Comparison of ENCODE assay signal across 19 cellular contexts in the genomic region with DNA sequence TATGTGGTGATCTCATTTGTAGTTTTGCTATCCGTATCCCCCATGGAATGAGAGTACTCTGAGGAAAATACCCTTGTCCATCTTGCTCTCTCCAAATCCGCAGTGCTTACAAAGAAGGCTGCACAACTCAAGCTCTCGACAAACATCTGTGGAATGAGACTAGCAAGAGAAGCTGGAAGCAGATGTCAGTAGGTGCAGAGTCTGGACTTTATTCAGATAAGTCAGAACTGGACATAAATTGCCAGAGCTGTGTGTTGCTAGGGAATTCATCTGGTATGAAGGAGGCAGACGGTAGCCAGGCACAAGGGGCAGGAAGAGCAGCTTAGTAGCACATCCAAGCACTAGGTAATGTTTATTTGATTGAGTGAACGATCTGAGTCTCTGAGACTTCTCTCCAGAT.
DNase-seq lines count a peak whose midpoint lies in the region; ATAC-seq, FAIRE-seq and TF ChIP-seq lines count a peak whose summit lies in the region.
"Had no signal": no experiment of that assay in that cellular context is flagged by ENCODE, and none has a peak within 500 bp of the region (broad histone marks: within the 10 kb centered on the region; RNA-seq: fewer than 3 reads in every experiment).

No MANE protein-coding gene starts in this region.

- H3K4me3 ChIP-seq in astrocyte (ENCODE audit: insufficient read depth, low read depth, low read length): no peak overlapping the region
- H3K4me3 ChIP-seq: sigmoid colon had no signal

- no peaks in the 10 kb centered on the region for H3K36me3 ChIP-seq in astrocyte (ENCODE audit: insufficient read depth, low read length)
- H3K36me3 ChIP-seq: sigmoid colon had no signal

- no peaks in the 10 kb centered on the region for H3K27me3 ChIP-seq in astrocyte (ENCODE audit: insufficient read depth, low read length)
- H3K27me3 ChIP-seq: sigmoid colon had no signal

- H3K9me3 Mint-ChIP-seq in astrocyte (ENCODE audit: unreplicated experiment): no peaks in the 10 kb centered on the region
- no peaks in the 10 kb centered on the region for H3K9me3 Mint-ChIP-seq in stimulated activated memory B cell treated with anti-CD40 and anti-IgM and Interleukin-4, amounts not matched to agents 10 μg/mL and 1 μg/mL and 100 μg/mL, for 72 hours
- H3K9me3 Mint-ChIP-seq: type B pancreatic cell had no signal

- no peaks in the 10 kb centered on the region for H3K36me3 Mint-ChIP-seq in astrocyte (ENCODE audit: low read depth, unreplicated experiment)
- no peaks in the 10 kb centered on the region for H3K36me3 Mint-ChIP-seq in stimulated activated memory B cell treated with anti-CD40 and anti-IgM and Interleukin-4, amounts not matched to agents 10 μg/mL and 1 μg/mL and 100 μg/mL, for 72 hours
- H3K36me3 Mint-ChIP-seq: naive thymus-derived CD8-positive, alpha-beta T cell; type B pancreatic cell had no signal

- H3K27ac Mint-ChIP-seq in astrocyte (ENCODE audit: unreplicated experiment): peak overlapping the region; percentile 48
- H3K27ac Mint-ChIP-seq in stimulated activated memory B cell treated with anti-CD40 and anti-IgM and Interleukin-4, amounts not matched to agents 10 μg/mL and 1 μg/mL and 100 μg/mL, for 72 hours: no peak overlapping the region
- H3K27ac Mint-ChIP-seq: activated T-helper 17 cell treated with anti-CD3 and anti-CD28 coated beads, Interleukin-2, amount 50 U/mL, for 72 hours; naive thymus-derived CD8-positive, alpha-beta T cell; stimulated activated naive CD8-positive, alpha-beta T cell treated with anti-CD3 and anti-CD28 coated beads, Interleukin-15, amount 100 ng/mL, for 72 hours; type B pancreatic cell had no signal

- H3K4me2 ChIP-seq in astrocyte (ENCODE audit: low read length): peak overlapping the region; percentile 41

- H3K27ac ChIP-seq in astrocyte (ENCODE audit: low read depth, low read length): no peak overlapping the region
- H3K27ac ChIP-seq: sigmoid colon had no signal

- H4K20me1 ChIP-seq in astrocyte (ENCODE audit: insufficient read depth, low read length): no peaks in the 10 kb centered on the region

- no peaks in the 10 kb centered on the region for H3K79me2 ChIP-seq in astrocyte (ENCODE audit: insufficient read depth, low read length)

- no peak overlapping the region for H3K9ac ChIP-seq in astrocyte (ENCODE audit: low read length)

- peak; percentile 24 for DNase-seq in GM03348 (ENCODE audit: low spot score)
- DNase-seq in astrocyte (ENCODE audit: low read depth): peak; percentile 48
- peak; percentile 58 for DNase-seq in islet precursor cell
- no peak for DNase-seq in GF-D8 (lab: John Stamatoyannopoulos, UW)
- no peak for DNase-seq in NCI-H446 treated with DMSO at 0.1 percent for 48 hours (lab: John Stamatoyannopoulos, UW)
- DNase-seq: activated CD4-positive, alpha-beta T cell treated with anti-CD3 and anti-CD28 coated beads for 4 hours; erythroblast; naive thymus-derived CD8-positive, alpha-beta T cell; NCI-H1092; NCI-H2081 treated with DMSO at 0.1 percent for 48 hours; NCI-H524; sigmoid colon; stimulated activated CD4-positive, alpha-beta T cell treated with anti-CD3 and anti-CD28 coated beads, Interleukin-2, amount 100 ng/mL, for 24 hours; stimulated activated naive CD8-positive, alpha-beta T cell treated with anti-CD3 and anti-CD28 coated beads, Interleukin-15, amount 100 ng/mL, for 72 hours had no signal

- peaks cover 11% of the 10 kb centered on the region for H3K4me1 Mint-ChIP-seq in astrocyte (ENCODE audit: low read depth, unreplicated experiment)
- peaks cover 6% of the 10 kb centered on the region for H3K4me1 Mint-ChIP-seq in stimulated activated memory B cell treated with anti-CD40 and anti-IgM and Interleukin-4, amounts not matched to agents 10 μg/mL and 1 μg/mL and 100 μg/mL, for 72 hours
- H3K4me1 Mint-ChIP-seq: activated T-helper 17 cell treated with anti-CD3 and anti-CD28 coated beads, Interleukin-2, amount 50 U/mL, for 72 hours; naive thymus-derived CD8-positive, alpha-beta T cell; stimulated activated naive CD8-positive, alpha-beta T cell treated with anti-CD3 and anti-CD28 coated beads, Interleukin-15, amount 100 ng/mL, for 72 hours had no signal

- TF ChIP-seq CTCF in astrocyte (IDR thresholded peaks at IDR 0.05; ENCODE audit: insufficient read depth, low read depth, low read length): no peak

- FAIRE-seq in astrocyte (lab: Jason Lieb, UNC): no peak
- FAIRE-seq: TTC549 had no signal

- no peak overlapping the region for H3K4me3 Mint-ChIP-seq in astrocyte (ENCODE audit: unreplicated experiment)
- no peak overlapping the region for H3K4me3 Mint-ChIP-seq in stimulated activated memory B cell treated with anti-CD40 and anti-IgM and Interleukin-4, amounts not matched to agents 10 μg/mL and 1 μg/mL and 100 μg/mL, for 72 hours
- H3K4me3 Mint-ChIP-seq: activated T-helper 17 cell treated with anti-CD3 and anti-CD28 coated beads, Interleukin-2, amount 50 U/mL, for 72 hours; naive thymus-derived CD8-positive, alpha-beta T cell; stimulated activated naive CD8-positive, alpha-beta T cell treated with anti-CD3 and anti-CD28 coated beads, Interleukin-15, amount 100 ng/mL, for 72 hours; type B pancreatic cell had no signal

- H3K9me3 ChIP-seq in astrocyte (ENCODE audit: insufficient read depth, low read depth, low read length): no peaks in the 10 kb centered on the region
- H3K9me3 ChIP-seq: sigmoid colon had no signal

- no peaks in the 10 kb centered on the region for H3K27me3 Mint-ChIP-seq in astrocyte (ENCODE audit: low read depth, unreplicated experiment)
- H3K27me3 Mint-ChIP-seq in stimulated activated memory B cell treated with anti-CD40 and anti-IgM and Interleukin-4, amounts not matched to agents 10 μg/mL and 1 μg/mL and 100 μg/mL, for 72 hours: no peaks in the 10 kb centered on the region
- H3K27me3 Mint-ChIP-seq: activated T-helper 17 cell treated with anti-CD3 and anti-CD28 coated beads, Interleukin-2, amount 50 U/mL, for 72 hours; naive thymus-derived CD8-positive, alpha-beta T cell; stimulated activated naive CD8-positive, alpha-beta T cell treated with anti-CD3 and anti-CD28 coated beads, Interleukin-15, amount 100 ng/mL, for 72 hours; type B pancreatic cell had no signal

- peak overlapping the region; percentile 24 for H2AFZ ChIP-seq in astrocyte (ENCODE audit: low read depth, low read length)

- H3K4me1 ChIP-seq in astrocyte (ENCODE audit: insufficient read depth, low read length): no peaks in the 10 kb centered on the region

- peak; percentile 53 for ATAC-seq in stimulated activated memory B cell treated with anti-CD40 and anti-IgM and Interleukin-4, amounts not matched to agents 10 μg/mL and 1 μg/mL and 100 μg/mL, for 72 hours
- ATAC-seq in GM19035 (IDR thresholded peaks at IDR 0.05; ENCODE audit: unreplicated experiment): no peak
- ATAC-seq: activated T-helper 17 cell treated with anti-CD3 and anti-CD28 coated beads, Interleukin-2, amount 50 U/mL, for 72 hours; naive thymus-derived CD8-positive, alpha-beta T cell; stimulated activated naive CD8-positive, alpha-beta T cell treated with anti-CD3 and anti-CD28 coated beads, Interleukin-15, amount 100 ng/mL, for 72 hours had no signal

Comparison
In these comparisons a context has a peak if more than half of its experiments do, and no peak if none do; other contexts are left out.
1. DNase-seq: peak in GM03348 (single experiment), astrocyte (single experiment) and islet precursor cell (single experiment); none in GF-D8 (single experiment) and NCI-H446 treated with DMSO at 0.1 percent for 48 hours (single experiment).